ENCODE assay signal across 1 cellular context in genomic region chrX:30589146-30589888, GRCh38.
TF ChIP-seq lines count a peak whose summit lies in the region.

No MANE protein-coding gene starts in this region.

TF ChIP-seq in IMR-90, 13 proteins besides CTCF, POLR2A, EP300 and RAD21 (continued from another document):
- no peak for TF ChIP-seq BHLHE40 (IDR thresholded peaks at IDR 0.05; ENCODE audit: low read depth, low read length)
